ENCODE assay signal across 8 cellular contexts in the genomic region with DNA sequence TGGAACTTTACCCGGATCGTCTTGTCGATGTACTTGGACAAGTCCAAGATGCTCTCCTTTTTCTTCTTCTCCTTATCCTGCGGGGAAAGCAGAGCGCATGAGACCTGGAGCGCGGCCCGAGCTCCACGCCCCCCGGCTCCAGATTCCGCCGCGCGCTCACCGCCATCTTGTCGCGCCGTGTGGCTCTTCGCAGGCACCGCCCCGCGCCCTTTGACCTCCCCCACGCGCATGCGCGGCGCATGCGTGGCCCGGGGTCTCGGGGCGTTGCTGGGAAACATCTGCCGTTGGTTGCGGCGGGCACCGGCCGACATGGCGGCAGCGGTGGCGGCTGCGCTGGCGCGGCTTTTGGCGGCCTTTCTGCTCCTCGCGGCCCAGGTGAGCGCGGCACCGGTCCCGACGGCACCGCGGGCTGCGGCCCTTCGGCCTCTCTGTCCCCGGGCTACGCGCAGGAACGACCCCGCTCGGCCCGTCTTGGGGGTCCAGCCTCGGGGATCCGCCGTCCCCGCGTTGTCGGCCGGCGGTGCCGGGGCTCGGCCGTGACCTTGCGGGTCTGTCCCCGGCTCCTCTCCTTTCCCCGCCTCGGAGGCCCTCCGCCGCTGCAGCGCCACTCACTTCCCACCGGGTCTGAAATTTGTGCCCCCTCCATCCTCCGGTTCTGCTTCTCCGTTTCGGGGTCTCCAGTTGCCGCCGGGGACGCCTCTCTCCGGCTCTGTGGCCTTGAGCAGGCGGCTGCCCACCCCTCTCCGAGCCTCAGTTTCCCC. TPM values are rescaled to one million over a fixed set of nuclear protein-coding genes. Genes with fewer than 3 reads are reported as not detected.
DNase-seq lines count a peak whose midpoint lies in the region; ATAC-seq and TF ChIP-seq lines count a peak whose summit lies in the region.

A gene (minus strand): TSS at position 186 of the 761 bp plus-strand sequence. CDS start 20 bp downstream, at position 166.
A gene with protein sequence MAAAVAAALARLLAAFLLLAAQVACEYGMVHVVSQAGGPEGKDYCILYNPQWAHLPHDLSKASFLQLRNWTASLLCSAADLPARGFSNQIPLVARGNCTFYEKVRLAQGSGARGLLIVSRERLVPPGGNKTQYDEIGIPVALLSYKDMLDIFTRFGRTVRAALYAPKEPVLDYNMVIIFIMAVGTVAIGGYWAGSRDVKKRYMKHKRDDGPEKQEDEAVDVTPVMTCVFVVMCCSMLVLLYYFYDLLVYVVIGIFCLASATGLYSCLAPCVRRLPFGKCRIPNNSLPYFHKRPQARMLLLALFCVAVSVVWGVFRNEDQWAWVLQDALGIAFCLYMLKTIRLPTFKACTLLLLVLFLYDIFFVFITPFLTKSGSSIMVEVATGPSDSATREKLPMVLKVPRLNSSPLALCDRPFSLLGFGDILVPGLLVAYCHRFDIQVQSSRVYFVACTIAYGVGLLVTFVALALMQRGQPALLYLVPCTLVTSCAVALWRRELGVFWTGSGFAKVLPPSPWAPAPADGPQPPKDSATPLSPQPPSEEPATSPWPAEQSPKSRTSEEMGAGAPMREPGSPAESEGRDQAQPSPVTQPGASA (plus strand): TSS at position 284 of the 761 bp plus-strand sequence. CDS start 26 bp downstream, at position 310.

- H3K9me2 ChIP-seq in OCI-LY7 (ENCODE audit: insufficient read depth, low read length): no peaks in the 10 kb centered on the region

- POLR2A ChIA-PET in OCI-LY7 (lab: Charles Lee): interaction anchor here (0.7 to 1.1 kb wide), 3 partner anchors 10 to 66 kb away, joined by 3 to 7 read pairs (median 3); no protein-coding TSS in a partner anchor

- H3K27ac ChIP-seq in HUES48 (ENCODE audit: low read depth, low read length) (peak within 1 kb of the TSS; percentile 95), OCI-LY7 (ENCODE audit: low read depth, low read length, poor library complexity, severe bottlenecking) (peak within 1 kb of the TSS; percentile 70)

- H3K9me3 ChIP-seq in HUES48 (ENCODE audit: control insufficient read depth, insufficient read depth, low read length) (no peaks in the 10 kb centered on the region), OCI-LY7 (ENCODE audit: low read length) (peaks cover 3% of the 10 kb centered on the region; the same call in 1 of the 2 replicates), mononuclear cell (ENCODE audit: low read depth, low read length) (no peaks in the 10 kb centered on the region)

- H3K4me3 ChIP-seq in HUES48 (ENCODE audit: low read depth, low read length) (peak within 1 kb of the TSS; percentile 99), OCI-LY7 (ENCODE audit: low read depth, low read length, poor library complexity, severe bottlenecking) (peak within 1 kb of the TSS; percentile 89), mononuclear cell (ENCODE audit: low read length) (peak within 1 kb of the TSS; percentile 90)

- intact Hi-C loops in OCI-LY7 (cut with micrococcal nuclease; ENCODE audit: unreplicated experiment): loop anchor here (2.0 kb wide), 2 partner anchors 56 to 62 kb away; no protein-coding TSS in a partner anchor

- H3K9ac ChIP-seq in HUES48 (ENCODE audit: low read depth, low read length): peak within 1 kb of the TSS; percentile 90

- no TSS peak for BruUV-seq in OCI-LY7 (replicated peaks; lab: Mats Ljungman, UMichigan)

- CTCF ChIA-PET in OCI-LY7 (lab: Charles Lee; ENCODE audit: unreplicated experiment): interaction anchor here (0.8 kb wide), 1 partner anchor 171 kb away, joined by 4 read pairs; no protein-coding TSS in a partner anchor

- ATAC-seq in GM19397 (IDR thresholded peaks at IDR 0.05; ENCODE audit: unreplicated experiment): peak; percentile 68

- peaks cover 30% of the 10 kb centered on the region for H3K4me1 ChIP-seq in HUES48 (ENCODE audit: control insufficient read depth, insufficient read depth, low read length)
- peaks cover 66% of the 10 kb centered on the region for H3K4me1 ChIP-seq in OCI-LY7 (ENCODE audit: insufficient read depth, low read length, poor library complexity, severe bottlenecking)
- peaks cover 82% of the 10 kb centered on the region for H3K4me1 ChIP-seq in mononuclear cell (ENCODE audit: insufficient read depth, low read length)

- H3K36me3 ChIP-seq in HUES48 (ENCODE audit: control insufficient read depth, insufficient read depth, low read length) (peaks cover 21% of the 10 kb centered on the region), OCI-LY7 (ENCODE audit: insufficient read depth, low read length) (peaks cover 39% of the 10 kb centered on the region)

- peak in 13 of 14 donors; percentile 26 to 96 (median 78) for DNase-seq in C1 segment of cervical spinal cord (lab: John Stamatoyannopoulos, UW)
- peak; percentile 95 for DNase-seq in OCI-LY7 (ENCODE audit: low spot score)
- peak; percentile 91 for DNase-seq in activated T-cell treated with anti-CD3 and anti-CD28 coated beads for 1 hour (ENCODE audit: low read depth)
- peak; percentile 100 for DNase-seq in epidermal melanocyte (ENCODE audit: insufficient read length, low spot score)
- peak; percentile 87 for DNase-seq in stimulated activated CD8-positive, alpha-beta memory T cell treated with anti-CD3 and anti-CD28 coated beads, Interleukin-2, amount 100 ng/mL, for 1 hour (ENCODE audit: low read depth in 2 of 2)

- TF ChIP-seq CTCF in OCI-LY7 (conservative IDR thresholded peaks at IDR 0.05; ENCODE audit: low read length): no peak

- peak within 1 kb of the TSS; percentile 95 for H3K4me2 ChIP-seq in OCI-LY7 (ENCODE audit: low read length)

- H4K20me1 ChIP-seq in OCI-LY7 (ENCODE audit: insufficient read depth, low read length): no peaks in the 10 kb centered on the region; the same call in 1 of the 2 replicates

- no peaks in the 10 kb centered on the region for H3K27me3 ChIP-seq in HUES48 (ENCODE audit: control insufficient read depth, insufficient read depth, low read length)
- H3K27me3 ChIP-seq in mononuclear cell (ENCODE audit: insufficient read depth, low read length): no peaks in the 10 kb centered on the region

- H2AFZ ChIP-seq in OCI-LY7 (ENCODE audit: low read length): no peak within 1 kb of the TSS

- H3K79me2 ChIP-seq in OCI-LY7 (ENCODE audit: insufficient read depth, low read depth, low read length): peaks cover 69% of the 10 kb centered on the region

RNA-seq across cellular contexts. Expression of the first gene that starts in this region (rescaled TPM):
- 288 and 321 TPM in 2 replicates for total RNA-seq in OCI-LY7 (2014; rRNA removed; shearing (Covaris generic))
- total RNA-seq in OCI-LY7 (2022): 164 and 170 TPM in 2 replicates
- 111 TPM for total RNA-seq in mononuclear cell

RNA-seq across cellular contexts. Expression of the second gene that starts in this region (rescaled TPM):
- 96.9 and 106 TPM in 2 replicates for total RNA-seq in OCI-LY7 (2014; rRNA removed; shearing (Covaris generic))
- total RNA-seq in OCI-LY7 (2022): 185 and 191 TPM in 2 replicates
- 33.5 TPM for total RNA-seq in mononuclear cell

Comparison
In these comparisons a context has a peak if more than half of its experiments do, and no peak if none do; other contexts are left out.
1. Peak in every context shown above with its lines: DNase-seq, ATAC-seq, H3K4me3 ChIP-seq and H3K27ac ChIP-seq.